ENCODE assay signal across 9 cellular contexts in genomic region chr7:2175514-2175913, GRCh38. TPM values are rescaled to one million over a fixed set of nuclear protein-coding genes. Genes with fewer than 3 reads are reported as not detected.
DNase-seq lines count a peak whose midpoint lies in the region; FAIRE-seq and TF ChIP-seq lines count a peak whose summit lies in the region.
"Had no signal": no experiment of that assay in that cellular context is flagged by ENCODE, and none has a peak within 500 bp of the region (broad histone marks: within the 10 kb centered on the region; RNA-seq: fewer than 3 reads in every experiment).

No MANE protein-coding gene starts in this region.

- H3K9ac ChIP-seq in mammary epithelial cell (ENCODE audit: insufficient read depth, low read length) = no peak overlapping the region

- dilution Hi-C loops in mammary epithelial cell (cut with HindIII; ENCODE audit: low sequenced_read_pairs) = no loop called here

- H3K79me2 ChIP-seq in mammary epithelial cell (ENCODE audit: insufficient read depth, low read length) = no peaks in the 10 kb centered on the region

- no peak overlapping the region for H3K4me3 ChIP-seq in mammary epithelial cell (replicated peaks in 1 of 3; ENCODE audit: insufficient read depth in 1 of 3, low read depth in 2 of 3, low read length in 3 of 3)

- FAIRE-seq in urothelium cell line (lab: Jason Lieb, UNC) = peak; percentile 100

- no peak overlapping the region for H3K27ac ChIP-seq in mammary epithelial cell (ENCODE audit: insufficient read depth, low read depth, low read length)

- no TSS peak for BruUV-seq in mammary epithelial cell (replicated peaks; lab: Mats Ljungman, UMichigan)

- intact Hi-C loops in mammary epithelial cell (cut with micrococcal nuclease) = no loop called here

- peak overlapping the region; percentile 52 for H3K4me2 ChIP-seq in mammary epithelial cell (ENCODE audit: insufficient read depth, low read depth, low read length)

- 6% methylated on average over 2 of the region's 2 CpGs for WGBS in mammary epithelial cell (ENCODE audit: low coverage, missing lambda C conversion rate)

- no peaks in the 10 kb centered on the region for H3K27me3 ChIP-seq in mammary epithelial cell (ENCODE audit: insufficient read depth, low read length)

- H4K20me1 ChIP-seq in mammary epithelial cell (ENCODE audit: insufficient read depth, low read length) = no peaks in the 10 kb centered on the region

- H3K4me1 ChIP-seq in mammary epithelial cell (ENCODE audit: insufficient read depth, low read length) = peaks cover 28% of the 10 kb centered on the region

- in situ Hi-C loops in mammary epithelial cell (cut with MboI; ENCODE audit: low sequenced_read_pairs in 2 of 2) = no loop called here

- DNase-seq in HS-27A (ENCODE audit: low read depth) (peak; percentile 91), mammary epithelial cell (peak; percentile 79), islet precursor cell (peak; percentile 62), urothelium cell line (ENCODE audit: low spot score) (peak; percentile 99), midbrain (lab: John Stamatoyannopoulos, UW) (no peak), UCSD-AML1 (lab: John Stamatoyannopoulos, UW; ENCODE audit: unreplicated experiment) (no peak), GF-D8 (lab: John Stamatoyannopoulos, UW) (no peak)
- DNase-seq: occipital lobe; stimulated activated naive CD8-positive, alpha-beta T cell treated with anti-CD3 and anti-CD28 coated beads, Interleukin-15, Interleukin-2, amounts not matched to agents 100 U/mL and 50 U/mL, for 24 hours had no signal

- CTCF ChIA-PET in mammary epithelial cell (lab: Charles Lee; ENCODE audit: low non-redundant PET) = interaction anchor here (0.7 kb wide), 1 partner anchor 417 kb away, joined by 12 read pairs; no protein-coding TSS in a partner anchor

- H3K9me3 ChIP-seq in mammary epithelial cell (replicated peaks; ENCODE audit: insufficient read depth, low read length) = no peaks in the 10 kb centered on the region

- no peaks in the 10 kb centered on the region for H3K36me3 ChIP-seq in mammary epithelial cell (ENCODE audit: insufficient read depth, low read length)

- TF ChIP-seq CTCF in mammary epithelial cell (conservative IDR thresholded peaks at IDR 0.05 in 1 of 2, IDR thresholded peaks at IDR 0.05 in 1 of 2; ENCODE audit: extremely low read depth in 1 of 2, insufficient read depth in 1 of 2, low read depth in 1 of 2, low read length in 2 of 2) = no peak

- no peak overlapping the region for H2AFZ ChIP-seq in mammary epithelial cell (ENCODE audit: low read depth, low read length)

RNA-seq across cellular contexts. Expression of gene MAD1L1, which starts 57.2 kb away (rescaled TPM):
- total RNA-seq in mammary epithelial cell = 10 to 100 TPM; 20.7 to 35.4 TPM
- polyA plus RNA-seq in mammary epithelial cell = 17.7 TPM
- 32.0 TPM for polyA minus RNA-seq in mammary epithelial cell

Comparison
In these comparisons a context has a peak if more than half of its experiments do, and no peak if none do; other contexts are left out.
1. DNase-seq: peak in HS-27A (single experiment), mammary epithelial cell (single experiment), islet precursor cell (single experiment) and urothelium cell line (single experiment); none in midbrain (single experiment), UCSD-AML1 (single experiment) and GF-D8 (single experiment).